In the genomic region with DNA sequence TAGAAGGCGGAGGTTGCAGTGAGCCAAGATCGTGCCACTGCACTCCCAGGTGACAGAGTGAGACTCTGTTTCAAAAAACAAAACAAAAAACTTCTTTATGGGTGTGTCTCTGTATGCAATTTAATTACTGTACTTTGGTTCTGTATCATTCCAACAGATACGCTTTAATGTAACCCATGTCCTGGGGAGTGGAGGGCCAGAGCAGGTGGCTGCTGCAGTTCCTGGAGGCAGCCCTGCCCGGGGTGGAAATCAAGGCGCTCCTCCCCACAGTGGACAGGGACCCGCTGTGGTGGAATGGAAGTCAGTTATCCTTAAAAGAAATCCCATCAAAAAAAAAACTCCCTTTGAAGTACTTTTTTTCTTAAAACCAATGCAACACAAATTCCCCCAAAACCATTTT, we compare ENCODE assay signal across 12 cellular contexts. TPM values are rescaled to one million over a fixed set of nuclear protein-coding genes. Genes with fewer than 3 reads are reported as not detected.
DNase-seq lines count a peak whose midpoint lies in the region; ATAC-seq and TF ChIP-seq lines count a peak whose summit lies in the region.
"Had no signal": no experiment of that assay in that cellular context is flagged by ENCODE, and none has a peak within 500 bp of the region (broad histone marks: within the 10 kb centered on the region; RNA-seq: fewer than 3 reads in every experiment).

No MANE protein-coding gene starts in this region.

- peaks cover 3% of the 10 kb centered on the region for H3K27me3 Mint-ChIP-seq in brain
- no peaks in the 10 kb centered on the region for H3K27me3 Mint-ChIP-seq in neural crest cell (ENCODE audit: low read depth)

- H3K4me1 Mint-ChIP-seq in brain, result peaks cover 68% of the 10 kb centered on the region
- peaks cover 37% of the 10 kb centered on the region for H3K4me1 Mint-ChIP-seq in neural crest cell

- H3K79me2 ChIP-seq in DND-41 (ENCODE audit: insufficient read depth, low read length), result peaks cover 66% of the 10 kb centered on the region

- peak overlapping the region in 2 of 5 experiments; percentile 39 to 90 for H3K27ac Mint-ChIP-seq in brain
- no peak overlapping the region for H3K27ac Mint-ChIP-seq in neural crest cell (ENCODE audit: unreplicated experiment)

- H3K4me2 ChIP-seq in DND-41 (ENCODE audit: insufficient read depth, low read length), result peak overlapping the region; percentile 84

- ATAC-seq in DND-41 (ENCODE audit: insufficient read depth, low read depth) (no peak), GM18907 (IDR thresholded peaks at IDR 0.05; ENCODE audit: unreplicated experiment) (no peak)

- peak overlapping the region in 1 of 2 experiments; percentile 61; a peak in 1 of 4 replicates for H3K4me3 ChIP-seq in DND-41 (ENCODE audit: low read depth in 1 of 2, low read length in 2 of 2)
- peak overlapping the region; percentile 96 for H3K4me3 ChIP-seq in NB4 (ENCODE audit: low read depth, low read length)
- H3K4me3 ChIP-seq: lung had no signal

- peaks cover 28% of the 10 kb centered on the region for H3K36me3 ChIP-seq in DND-41 (ENCODE audit: insufficient read depth, low read length)

- H2AFZ ChIP-seq in DND-41 (ENCODE audit: low read depth, low read length), result no peak overlapping the region

- no peaks in the 10 kb centered on the region for H3K27me3 ChIP-seq in DND-41 (ENCODE audit: insufficient read depth, low read length, poor library complexity)

- DNase-seq in DND-41 (no peak), NB4 (ENCODE audit: low read depth) (no peak), neural crest cell (ENCODE audit: low read depth, low spot score) (no peak), retina (no peak), NCI-H1048 (lab: John Stamatoyannopoulos, UW) (no peak)
- DNase-seq: activated CD8-positive, alpha-beta memory T cell treated with anti-CD3 and anti-CD28 coated beads, Interleukin-2, amount 50 U/mL, for 4 hours; dermis blood vessel endothelial cell; GOT3; NCI-H524 treated with DMSO at 0.1 percent for 48 hours had no signal

- H3K9ac ChIP-seq in DND-41 (ENCODE audit: low read depth, low read length), result no peak overlapping the region; the same call in 1 of the 2 replicates

- H3K9me3 Mint-ChIP-seq in brain (peaks cover 3 to 7% (median 3%) of the 10 kb centered on the region in 5 experiments), neural crest cell (no peaks in the 10 kb centered on the region)

- no peak for TF ChIP-seq CTCF in DND-41 (IDR thresholded peaks at IDR 0.05; ENCODE audit: borderline replicate concordance, extremely low read depth, low read length, poor library complexity, severe bottlenecking)
- no peak for TF ChIP-seq CTCF in NB4 (IDR thresholded peaks at IDR 0.05; ENCODE audit: low read depth, low read length)
- no peak for TF ChIP-seq CTCF in brain (conservative IDR thresholded peaks at IDR 0.05)
- TF ChIP-seq CTCF in neural crest cell (conservative IDR thresholded peaks at IDR 0.05), result no peak

- H3K4me1 ChIP-seq in DND-41 (ENCODE audit: insufficient read depth, low read length), result peaks cover 38% of the 10 kb centered on the region

- H3K9me3 ChIP-seq in DND-41 (ENCODE audit: insufficient read depth, low read length, severe bottlenecking), result no peaks in the 10 kb centered on the region

- H3K36me3 Mint-ChIP-seq in brain, result peaks cover 23% of the 10 kb centered on the region
- peaks cover 14% of the 10 kb centered on the region for H3K36me3 Mint-ChIP-seq in neural crest cell (ENCODE audit: low read depth)

- H3K27ac ChIP-seq in DND-41 (ENCODE audit: low read length), result no peak overlapping the region

- peak overlapping the region; percentile 71 to 95 (median 74) for H3K4me3 Mint-ChIP-seq in brain
- peak overlapping the region; percentile 69 for H3K4me3 Mint-ChIP-seq in neural crest cell

- peaks cover 40% of the 10 kb centered on the region for H4K20me1 ChIP-seq in DND-41 (ENCODE audit: insufficient read depth, low read length)

- TF ChIP-seq POLR2A in NB4 (IDR thresholded peaks at IDR 0.05; ENCODE audit: extremely low read depth, insufficient read length), result no peak

RNA-seq across cellular contexts. Expression of gene DAP, which starts 1.9 kb away (rescaled TPM):
- 155 TPM for polyA plus RNA-seq in brain (ENCODE audit: insufficient read depth, low read depth, low replicate concordance)
- 107 and 111 TPM in 2 replicates for total RNA-seq in neural crest cell
